9 cellular contexts compared by ENCODE assay signal in genomic region chr2:11744631-11745394, GRCh38. TPM values are rescaled to one million over a fixed set of nuclear protein-coding genes. Genes with fewer than 3 reads are reported as not detected.
DNase-seq lines count a peak whose midpoint lies in the region; ATAC-seq, FAIRE-seq and TF ChIP-seq lines count a peak whose summit lies in the region.
"Had no signal": no experiment of that assay in that cellular context is flagged by ENCODE, and none has a peak within 500 bp of the region (broad histone marks: within the 10 kb centered on the region; RNA-seq: fewer than 3 reads in every experiment).

No MANE protein-coding gene starts in this region.

- H3K9me3 ChIP-seq in OCI-LY3 (ENCODE audit: insufficient read depth, low read length) (no peaks in the 10 kb centered on the region), lung (ENCODE audit: control insufficient read depth in 2 of 2, insufficient read depth in 1 of 2, low read length in 1 of 2) (no peaks in the 10 kb centered on the region)
- H3K9me3 ChIP-seq: neutrophil had no signal

- H3K9ac ChIP-seq in OCI-LY3 (ENCODE audit: low read length), result no peak overlapping the region; the same call in 1 of the 2 replicates

- H3K4me1 Mint-ChIP-seq in GM23338, result peaks cover 44% of the 10 kb centered on the region
- H3K4me1 Mint-ChIP-seq in type B pancreatic cell (ENCODE audit: unreplicated experiment), result peaks cover 38% of the 10 kb centered on the region

- TF ChIP-seq CTCF in AG10803 (conservative IDR thresholded peaks at IDR 0.05; ENCODE audit: low read length) (peak; percentile 38), GM23338 (conservative IDR thresholded peaks at IDR 0.05; ENCODE audit: low read depth in 2 of 2) (peak; percentile 74 to 77), OCI-LY3 (IDR thresholded peaks at IDR 0.05; ENCODE audit: low read depth, low read length) (peak; percentile 48), bronchial epithelial cell (IDR thresholded peaks at IDR 0.05; ENCODE audit: insufficient read depth, low read length, severe bottlenecking) (peak; percentile 23), lung (IDR thresholded peaks at IDR 0.05; ENCODE audit: control extremely low read depth, extremely low read depth) (no peak), type B pancreatic cell (conservative IDR thresholded peaks at IDR 0.05) (peak; percentile 59)

- H3K4me1 ChIP-seq in GM23338 (ENCODE audit: insufficient read depth) (peaks cover 28% of the 10 kb centered on the region), OCI-LY3 (ENCODE audit: low read length) (peaks cover 52% of the 10 kb centered on the region), lung (ENCODE audit: control insufficient read depth in 2 of 2, insufficient read depth in 2 of 2, low read length in 2 of 2) (peaks cover 0 to 23% of the 10 kb centered on the region in 2 donors)

- H3K4me3 ChIP-seq in AG10803 (ENCODE audit: low read length) (no peak overlapping the region), GM23338 (peak overlapping the region; percentile 21; the same call in 1 of the 2 replicates), OCI-LY3 (ENCODE audit: low read length) (peak overlapping the region; percentile 68; the same call in 1 of the 2 replicates), bronchial epithelial cell (ENCODE audit: low read depth, low read length) (no peak overlapping the region), lung (no peak overlapping the region)

- H3K27ac ChIP-seq in GM23338 (ENCODE audit: low read depth), result no peak overlapping the region
- no peak overlapping the region for H3K27ac ChIP-seq in OCI-LY3 (ENCODE audit: low read length)
- peak overlapping the region; percentile 43 to 84 for H3K27ac ChIP-seq in lung (ENCODE audit: low read depth in 1 of 2, low read length in 1 of 2)
- H3K27ac ChIP-seq: neutrophil had no signal

- H2AFZ ChIP-seq in GM23338, result peak overlapping the region; percentile 66; the same call in 1 of the 2 replicates
- peak overlapping the region; percentile 69; the same call in 1 of the 2 replicates for H2AFZ ChIP-seq in OCI-LY3 (ENCODE audit: low read depth, low read length)

- H3K27me3 ChIP-seq in GM23338 (ENCODE audit: insufficient read depth), result peaks cover 16% of the 10 kb centered on the region
- peaks cover 2% of the 10 kb centered on the region for H3K27me3 ChIP-seq in OCI-LY3 (ENCODE audit: low read depth, low read length)
- H3K27me3 ChIP-seq in bronchial epithelial cell (ENCODE audit: control insufficient read depth, insufficient read depth, low read length), result no peaks in the 10 kb centered on the region
- H3K27me3 ChIP-seq in lung (ENCODE audit: control insufficient read depth, insufficient read depth), result no peaks in the 10 kb centered on the region

- no peaks in the 10 kb centered on the region for H3K9me2 ChIP-seq in GM23338 (ENCODE audit: insufficient read depth)

- H3K9me3 Mint-ChIP-seq in GM23338 (peaks cover 9% of the 10 kb centered on the region; the same call in 2 of the 3 replicates), type B pancreatic cell (no peaks in the 10 kb centered on the region)

- ATAC-seq in GM23338 (peak; percentile 14), lung (ENCODE audit: insufficient read depth, low FRiP score) (no peak), GM21737 (IDR thresholded peaks at IDR 0.05; ENCODE audit: unreplicated experiment) (no peak)

- H4K20me1 ChIP-seq in GM23338 (replicated peaks; ENCODE audit: insufficient read depth) (no peaks in the 10 kb centered on the region; the same call in 1 of the 2 replicates), OCI-LY3 (ENCODE audit: insufficient read depth, low read length) (peaks cover 12% of the 10 kb centered on the region)

- peaks cover 11% of the 10 kb centered on the region; the same call in 1 of the 2 replicates for H3F3A ChIP-seq in GM23338 (replicated peaks; ENCODE audit: low read depth)

- H3K27ac Mint-ChIP-seq in GM23338, result peak overlapping the region; percentile 73; the same call in 1 of the 2 replicates
- peak overlapping the region; percentile 60 for H3K27ac Mint-ChIP-seq in type B pancreatic cell

- H3K27me3 Mint-ChIP-seq in GM23338 (ENCODE audit: insufficient read depth, low read depth, poor library complexity) (peaks cover 30% of the 10 kb centered on the region), type B pancreatic cell (peaks cover 18% of the 10 kb centered on the region)

- H3K4me3 Mint-ChIP-seq in GM23338 (peak overlapping the region; percentile 10; the same call in 1 of the 3 replicates), type B pancreatic cell (peak overlapping the region; percentile 74)

- H3K4me2 ChIP-seq in GM23338 (peak overlapping the region; percentile 61), OCI-LY3 (ENCODE audit: low read length) (peak overlapping the region; percentile 85)

- no peaks in the 10 kb centered on the region for H3K36me3 Mint-ChIP-seq in GM23338 (ENCODE audit: low read depth)
- no peaks in the 10 kb centered on the region for H3K36me3 Mint-ChIP-seq in type B pancreatic cell

- FAIRE-seq in bronchial epithelial cell (lab: Jason Lieb, UNC), result no peak

- WGBS in lung, 2 donors, result 47 to 69% methylated on average over 14 of the region's 14 CpGs

- no peaks in the 10 kb centered on the region for H3K36me3 ChIP-seq in GM23338 (ENCODE audit: insufficient read depth)
- no peaks in the 10 kb centered on the region for H3K36me3 ChIP-seq in OCI-LY3 (replicated peaks; ENCODE audit: low read depth, low read length)
- no peaks in the 10 kb centered on the region for H3K36me3 ChIP-seq in bronchial epithelial cell (ENCODE audit: control insufficient read depth, insufficient read depth, low read length)
- H3K36me3 ChIP-seq in lung (ENCODE audit: control insufficient read depth in 2 of 2, insufficient read depth in 2 of 2, low read length in 2 of 2), result no peaks in the 10 kb centered on the region
- H3K36me3 ChIP-seq: neutrophil had no signal

- H3K79me2 ChIP-seq in GM23338 (replicated peaks; ENCODE audit: insufficient read depth) (peaks cover 15% of the 10 kb centered on the region; the same call in 1 of the 2 replicates), OCI-LY3 (ENCODE audit: low read length) (peaks cover 31% of the 10 kb centered on the region)

- DNase-seq in AG10803 (ENCODE audit: low read depth) (peak; percentile 27), GM23338 (ENCODE audit: low spot score) (peak; percentile 82), bronchial epithelial cell (ENCODE audit: low read depth) (no peak), lung (ENCODE audit: low spot score) (peak; percentile 39), type B pancreatic cell (ENCODE audit: extremely low spot score, unreplicated experiment) (no peak), DMS114 treated with DMSO at 0.1 percent for 48 hours (lab: John Stamatoyannopoulos, UW; ENCODE audit: unreplicated experiment) (no peak)

TF ChIP-seq in GM23338, 12 proteins besides CTCF, POLR2A, EP300 and RAD21:
- TF ChIP-seq EZH2phosphoT487 (IDR thresholded peaks at IDR 0.05; ENCODE audit: unreplicated experiment), result no peak
- 0 out of 2 replicates have a peak, but pooled peaks have one; percentile 6 for TF ChIP-seq CREB1 (CRISPR knock-in tag; IDR thresholded peaks at IDR 0.05; ENCODE audit: low read depth)

RNA-seq across cellular contexts. Expression of gene LPIN1, which starts 1.6 kb away (rescaled TPM):
- total RNA-seq in GM23338 (2014; rRNA removed; shearing (Covaris generic)), result 7.1 and 9.5 TPM in 2 replicates
- polyA plus RNA-seq in GM23338 (2016; fragmentation: Nextera tagmentation; extraction: Ambion mirVana) (4.4 and 5.4 TPM in 2 replicates), lung (10 to 100 TPM; 14.7 to 16.0 TPM)
- total RNA-seq in bronchial epithelial cell (7.0 and 12.1 TPM in 2 replicates), lung (10 to 100 TPM; 36.1 to 43.4 TPM), type B pancreatic cell (ENCODE audit: low replicate concordance) (20.1 and 26.8 TPM in 2 replicates)

Comparison
In these comparisons a context has a peak if more than half of its experiments do, and no peak if none do; other contexts are left out.
1. DNase-seq: peak in AG10803 (single experiment), GM23338 (single experiment) and lung (single experiment); none in bronchial epithelial cell (single experiment), type B pancreatic cell (single experiment) and DMS114 treated with DMSO at 0.1 percent for 48 hours (single experiment).
2. H3K4me3 ChIP-seq: peak in GM23338 (single experiment) and OCI-LY3 (single experiment); none in AG10803 (single experiment), bronchial epithelial cell (single experiment) and lung (single experiment).
3. H3K27ac ChIP-seq: peak in lung (2 of 2); none in GM23338 (single experiment) and OCI-LY3 (single experiment).